20 cellular contexts compared by ENCODE assay signal in genomic region chr2:241680044-241680443, GRCh38.
"Had no signal": no experiment of that assay in that cellular context is flagged by ENCODE, and none has a peak within 500 bp of the region (broad histone marks: within the 10 kb centered on the region; RNA-seq: fewer than 3 reads in every experiment).

No MANE protein-coding gene starts in this region.

- H3K4me3 ChIP-seq: heart right ventricle, mucosa of descending colon, neural progenitor cell, SK-N-MC, suprapubic skin, transverse colon had no signal

- H2AFZ ChIP-seq: neural progenitor cell had no signal

- ATAC-seq: activated CD8-positive, alpha-beta T cell treated with anti-CD3 and anti-CD28 coated beads, Interleukin-2, amount 10 ng/mL, durations not matched to agents 7 days and 5 days; esophagus mucosa; naive thymus-derived CD4-positive, alpha-beta T cell; T-cell had no signal

- H3K27me3 ChIP-seq: heart right ventricle, neural progenitor cell, suprapubic skin, transverse colon had no signal

- H3K36me3 ChIP-seq: transverse colon had no signal

- H3K9ac ChIP-seq: neural progenitor cell had no signal

- H3K4me1 ChIP-seq: neural progenitor cell, suprapubic skin had no signal

- H3K4me2 ChIP-seq: neural progenitor cell had no signal

- DNase-seq: activated CD4-positive, alpha-beta T cell treated with anti-CD3 and anti-CD28 coated beads for 48 hours; activated CD4-positive, CD25-positive, alpha-beta regulatory T cell; activated CD8-positive, alpha-beta T cell treated with anti-CD3 and anti-CD28 coated beads, Interleukin-2, amount 10 ng/mL, durations not matched to agents 7 days and 5 days; activated naive CD4-positive, alpha-beta T cell treated with Interleukin-2 at 50 U/mL for 16 hours; activated naive CD8-positive, alpha-beta T cell treated with anti-CD3 and anti-CD28 coated beads, Interleukin-2, amount 10 ng/mL, durations not matched to agents 7 days and 5 days; activated T-cell treated with anti-CD3 and anti-CD28 coated beads, Interleukin-2, amount 50 U/mL, for 24 hours; anterior cingulate cortex; cortex of kidney; heart right ventricle; immature natural killer cell; kidney glomerular epithelial cell; mucosa of descending colon; naive thymus-derived CD4-positive, alpha-beta T cell; T-cell; T1000; transverse colon had no signal

- H3K9me3 ChIP-seq: heart right ventricle, mucosa of descending colon, suprapubic skin, transverse colon had no signal

- H3K27ac ChIP-seq: neural progenitor cell, SK-N-MC, suprapubic skin had no signal
